ENCODE assay signal across 28 cellular contexts in the genomic region with DNA sequence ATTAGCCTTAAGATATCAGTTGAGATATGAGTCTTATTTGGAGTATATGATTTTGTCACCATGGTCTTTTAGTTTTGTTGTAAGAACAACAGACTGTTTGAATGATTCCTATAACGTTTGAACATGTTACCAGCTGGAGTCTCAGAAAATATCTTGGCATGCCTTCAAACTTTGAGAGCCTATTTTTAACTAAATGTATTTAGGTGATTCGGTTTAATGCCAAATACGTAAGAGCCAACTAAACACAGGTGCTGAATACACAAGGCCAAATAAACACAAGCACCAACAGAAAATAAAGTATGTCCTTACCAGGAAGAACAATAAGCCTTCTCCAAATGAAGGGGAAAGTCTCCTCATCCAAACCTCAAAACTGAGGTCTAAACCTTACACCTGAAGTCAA.
"Had no signal": no experiment of that assay in that cellular context is flagged by ENCODE, and none has a peak within 500 bp of the region (broad histone marks: within the 10 kb centered on the region; RNA-seq: fewer than 3 reads in every experiment).

No MANE protein-coding gene starts in this region.

- H3K27ac ChIP-seq: Peyer's patch, RWPE1, SJCRH30 had no signal

- DNase-seq: activated CD4-positive, alpha-beta memory T cell treated with anti-CD3 and anti-CD28 coated beads for 36 hours; activated CD4-positive, alpha-beta T cell treated with anti-CD3 and anti-CD28 coated beads, Interleukin-2, amount 10 ng/mL, durations not matched to agents 7 days and 5 days; activated CD4-positive, CD25-positive, alpha-beta regulatory T cell; activated CD8-positive, alpha-beta memory T cell treated with anti-CD3 and anti-CD28 coated beads for 24 hours; activated effector memory CD4-positive, alpha-beta T cell treated with anti-CD3 and anti-CD28 coated beads, Interleukin-2, amount 50 U/mL, for 16 hours; activated naive CD4-positive, alpha-beta T cell treated with Interleukin-2 at 50 U/mL for 16 hours; activated T-cell treated with anti-CD3 and anti-CD28 coated beads, Interleukin-2, amount 50 U/mL, for 4 hours; amygdala; IMR-90; Kasumi-1; KBM-7; NCI-H1048; NCI-H1436; NCI-H1694 treated with DMSO at 0.1 percent for 48 hours; NCI-H2107; NCI-H526 treated with DMSO at 0.1 percent for 48 hours; NCI-H82; Peyer's patch; Right ventricle myocardium superior; SJCRH30; SK-N-SH; SW 1271; T-helper 9 cell had no signal

- ATAC-seq: activated naive CD4-positive, alpha-beta T cell treated with anti-CD3 and anti-CD28 coated beads, Interleukin-2, amount 50 U/mL, for 72 hours; activated T-cell treated with anti-CD3 and anti-CD28 coated beads, Interleukin-2, amount 50 U/mL, for 4 hours had no signal

- H3K27ac Mint-ChIP-seq: activated CD4-positive, alpha-beta memory T cell treated with anti-CD3 and anti-CD28 coated beads for 36 hours; activated CD4-positive, alpha-beta T cell treated with anti-CD3 and anti-CD28 coated beads, Interleukin-2, amount 10 ng/mL, durations not matched to agents 7 days and 5 days; activated naive CD4-positive, alpha-beta T cell treated with anti-CD3 and anti-CD28 coated beads, Interleukin-2, amount 50 U/mL, for 72 hours; T-helper 1 cell treated with Interleukin-12 subunit alpha and Interleukin-12 subunit beta and Interleukin-4 antibody, amounts not matched to agents 30 μg/mL and 1 μg/mL, for 36 hours had no signal

- H3K27me3 ChIP-seq: Peyer's patch, SJCRH30 had no signal

- H3K4me3 ChIP-seq: Peyer's patch, SJCRH30 had no signal

- H3K4me1 Mint-ChIP-seq: activated CD4-positive, alpha-beta T cell treated with anti-CD3 and anti-CD28 coated beads, Interleukin-2, amount 10 ng/mL, durations not matched to agents 7 days and 5 days; brain had no signal

- H3K4me1 ChIP-seq: Peyer's patch, SJCRH30 had no signal

- H3K4me3 Mint-ChIP-seq: activated CD4-positive, alpha-beta memory T cell treated with anti-CD3 and anti-CD28 coated beads for 36 hours; activated CD4-positive, alpha-beta T cell treated with anti-CD3 and anti-CD28 coated beads, Interleukin-2, amount 10 ng/mL, durations not matched to agents 7 days and 5 days; activated T-cell treated with anti-CD3 and anti-CD28 coated beads, Interleukin-2, amount 50 U/mL, for 4 hours; brain; central memory CD8-positive, alpha-beta T cell; T-helper 1 cell treated with Interleukin-12 subunit alpha and Interleukin-12 subunit beta and Interleukin-4 antibody, amounts not matched to agents 30 μg/mL and 1 μg/mL, for 36 hours had no signal

- H3K27me3 Mint-ChIP-seq: activated CD4-positive, alpha-beta memory T cell treated with anti-CD3 and anti-CD28 coated beads for 36 hours; activated CD4-positive, alpha-beta T cell treated with anti-CD3 and anti-CD28 coated beads, Interleukin-2, amount 10 ng/mL, durations not matched to agents 7 days and 5 days; brain; central memory CD8-positive, alpha-beta T cell had no signal
